In genomic region chr22:50170453-50171318, GRCh38 we compare ENCODE assay signal across 9 cellular contexts. TPM values are rescaled to one million over a fixed set of nuclear protein-coding genes. Genes with fewer than 3 reads are reported as not detected.
DNase-seq lines count a peak whose midpoint lies in the region; ATAC-seq, FAIRE-seq and TF ChIP-seq lines count a peak whose summit lies in the region.
"Had no signal": no experiment of that assay in that cellular context is flagged by ENCODE, and none has a peak within 500 bp of the region (broad histone marks: within the 10 kb centered on the region; RNA-seq: fewer than 3 reads in every experiment).

TSS of gene PANX2 (plus strand) at chr22:50170731. CDS start at chr22:50170731, 0 bp downstream.

- H4K20me1 ChIP-seq in PC-9 (ENCODE audit: insufficient read depth) (peaks cover 8% of the 10 kb centered on the region; the same call in 1 of the 2 replicates), fibroblast of lung (ENCODE audit: control insufficient read depth, extremely low read depth, insufficient read depth, low read length) (no peaks in the 10 kb centered on the region)

- H3F3A ChIP-seq in PC-9 (ENCODE audit: insufficient read depth, low read depth), result peaks cover 10% of the 10 kb centered on the region; the same call in 1 of the 2 replicates

- intact Hi-C loops in PC-9 (cut with micrococcal nuclease; ENCODE audit: unreplicated experiment), result no loop called here

- H3K27me3 ChIP-seq in PC-9 (ENCODE audit: insufficient read depth, low read depth) (no peaks in the 10 kb centered on the region), fibroblast of lung (ENCODE audit: control insufficient read depth, insufficient read depth, low read length) (peaks cover 13% of the 10 kb centered on the region)

- peak within 1 kb of the TSS; percentile 99 for H3K4me2 ChIP-seq in PC-9
- H3K4me2 ChIP-seq in fibroblast of lung (ENCODE audit: extremely low read depth, insufficient read depth, low read length), result peak within 1 kb of the TSS; percentile 35

- H3K9me2 ChIP-seq in PC-9 (ENCODE audit: insufficient read depth), result no peaks in the 10 kb centered on the region

- H3K79me2 ChIP-seq in PC-9 (ENCODE audit: low read depth) (peaks cover 4% of the 10 kb centered on the region; the same call in 1 of the 2 replicates), fibroblast of lung (ENCODE audit: control insufficient read depth, insufficient read depth, low read length) (no peaks in the 10 kb centered on the region)

- no peak for ATAC-seq in HG02973 (IDR thresholded peaks at IDR 0.05; ENCODE audit: unreplicated experiment)

- BruUV-seq in PC-9 (replicated peaks; lab: Mats Ljungman, UMichigan), result no TSS peak

- H3K36me3 ChIP-seq in PC-9 (ENCODE audit: low read depth) (no peaks in the 10 kb centered on the region), fibroblast of lung (ENCODE audit: control insufficient read depth, insufficient read depth, low read length) (no peaks in the 10 kb centered on the region)

- H3K4me1 ChIP-seq in PC-9 (replicated peaks; ENCODE audit: insufficient read depth), result peaks cover 13% of the 10 kb centered on the region
- H3K4me1 ChIP-seq in fibroblast of lung (ENCODE audit: control insufficient read depth, extremely low read depth, insufficient read depth, low read length), result no peaks in the 10 kb centered on the region

- DNase-seq in EH (ENCODE audit: low read depth), result peak; percentile 22
- no peak for DNase-seq in PC-9
- peak in 1 of 2 donors; percentile 19 for DNase-seq in fibroblast of lung (ENCODE audit: low read depth in 2 of 2)
- DNase-seq in retinal pigment epithelial cell (ENCODE audit: low read depth), result no peak
- DNase-seq in RCC 7860 (ENCODE audit: low spot score), result no peak
- DNase-seq in GM19240 (ENCODE audit: insufficient read length, low spot score), result no peak
- DNase-seq in DMS114 treated with DMSO at 0.1 percent for 48 hours (lab: John Stamatoyannopoulos, UW; ENCODE audit: unreplicated experiment), result no peak

- no peaks in the 10 kb centered on the region for H3K9me3 ChIP-seq in PC-9 (ENCODE audit: insufficient read depth, low read depth)
- no peaks in the 10 kb centered on the region for H3K9me3 ChIP-seq in fibroblast of lung (ENCODE audit: control insufficient read depth, insufficient read depth, low read depth, low read length)
- H3K9me3 ChIP-seq: body of pancreas had no signal

- CTCF ChIA-PET in PC-9 (lab: Charles Lee), result interaction anchor here (0.6 kb wide), 1 partner anchor 21 kb away, joined by 3 read pairs; no protein-coding TSS in a partner anchor

- TF ChIP-seq CTCF in PC-9 (conservative IDR thresholded peaks at IDR 0.05) (no peak), fibroblast of lung (conservative IDR thresholded peaks at IDR 0.05 in 1 of 2, IDR thresholded peaks at IDR 0.05 in 1 of 2; ENCODE audit: low read depth in 1 of 2, low read length in 2 of 2) (no peak), retinal pigment epithelial cell (conservative IDR thresholded peaks at IDR 0.05; ENCODE audit: low read depth, low read length) (no peak)

- peak within 1 kb of the TSS; percentile 42 for H3K9ac ChIP-seq in fibroblast of lung (ENCODE audit: insufficient read depth, low read length)

- H2AFZ ChIP-seq in PC-9, result peak within 1 kb of the TSS; percentile 23; the same call in 1 of the 2 replicates
- H2AFZ ChIP-seq in fibroblast of lung (ENCODE audit: low read length), result no peak within 1 kb of the TSS

- no peak for FAIRE-seq in RCC 7860 (lab: Jason Lieb, UNC)

- POLR2A ChIA-PET in PC-9 (lab: Charles Lee; ENCODE audit: unreplicated experiment), result no interaction called here

- H3K27ac ChIP-seq in PC-9 (no peak within 1 kb of the TSS), fibroblast of lung (ENCODE audit: insufficient read depth, low read length) (no peak within 1 kb of the TSS)
- H3K27ac ChIP-seq: body of pancreas had no signal

- peak within 1 kb of the TSS; percentile 86 for H3K4me3 ChIP-seq in PC-9
- peak within 1 kb of the TSS in 1 of 4 experiments; percentile 42 for H3K4me3 ChIP-seq in fibroblast of lung (replicated peaks in 1 of 4; ENCODE audit: control extremely low read depth in 1 of 4, insufficient read depth in 1 of 4, low read depth in 3 of 4, low read length in 4 of 4)
- H3K4me3 ChIP-seq in retinal pigment epithelial cell (ENCODE audit: low read length), result peak within 1 kb of the TSS; percentile 40
- H3K4me3 ChIP-seq: body of pancreas had no signal

RNA-seq across cellular contexts. Expression of gene PANX2, which starts in this region (rescaled TPM):
- total RNA-seq in PC-9 (2021) (46.3 and 51.7 TPM in 2 replicates), fibroblast of lung (under 0.01 and 0.17 TPM in 2 replicates)
- polyA plus RNA-seq in fibroblast of lung, result 0.44 and 0.45 TPM in 2 replicates
- polyA plus RNA-seq in fibroblast of lung (2012), result 0.75 and 0.96 TPM in 2 replicates
- polyA minus RNA-seq in fibroblast of lung (ENCODE audit: low replicate concordance), result 0.16 TPM in 1 of 2 replicates, not detected in the other

Comparison
In these comparisons a context has a peak if more than half of its experiments do, and no peak if none do; other contexts are left out.
1. RNA of gene PANX2 (total RNA-seq): 46.3 to 51.7 TPM in PC-9; under 0.01 to 0.17 TPM in fibroblast of lung; every median in the first group is over 10 times any median in the second.